1 cellular context compared by ENCODE assay signal in the genomic region with DNA sequence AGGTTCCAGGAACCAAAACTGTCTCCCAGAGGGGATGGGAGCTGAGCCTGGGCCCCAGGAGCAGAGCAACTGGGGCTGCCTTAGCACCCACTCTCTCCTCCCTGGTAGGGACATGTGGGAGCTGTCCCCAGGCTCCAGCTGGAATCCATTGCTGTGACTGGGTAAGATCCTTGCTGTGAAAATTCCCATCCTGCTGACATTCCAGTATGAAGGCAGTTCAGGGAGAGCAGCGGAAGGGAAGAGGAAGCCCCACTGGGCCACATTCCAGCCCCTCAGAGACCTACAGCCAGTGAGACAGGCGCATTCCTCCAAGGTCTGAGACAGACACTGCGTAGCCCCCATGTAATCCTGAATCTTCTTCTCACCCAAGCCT.
TF ChIP-seq lines count a peak whose summit lies in the region.

No MANE protein-coding gene starts in this region.

TF ChIP-seq in HepG2, 621 proteins besides CTCF, POLR2A, EP300 and RAD21 (continued from another document):
- TF ChIP-seq, protein P1, sequence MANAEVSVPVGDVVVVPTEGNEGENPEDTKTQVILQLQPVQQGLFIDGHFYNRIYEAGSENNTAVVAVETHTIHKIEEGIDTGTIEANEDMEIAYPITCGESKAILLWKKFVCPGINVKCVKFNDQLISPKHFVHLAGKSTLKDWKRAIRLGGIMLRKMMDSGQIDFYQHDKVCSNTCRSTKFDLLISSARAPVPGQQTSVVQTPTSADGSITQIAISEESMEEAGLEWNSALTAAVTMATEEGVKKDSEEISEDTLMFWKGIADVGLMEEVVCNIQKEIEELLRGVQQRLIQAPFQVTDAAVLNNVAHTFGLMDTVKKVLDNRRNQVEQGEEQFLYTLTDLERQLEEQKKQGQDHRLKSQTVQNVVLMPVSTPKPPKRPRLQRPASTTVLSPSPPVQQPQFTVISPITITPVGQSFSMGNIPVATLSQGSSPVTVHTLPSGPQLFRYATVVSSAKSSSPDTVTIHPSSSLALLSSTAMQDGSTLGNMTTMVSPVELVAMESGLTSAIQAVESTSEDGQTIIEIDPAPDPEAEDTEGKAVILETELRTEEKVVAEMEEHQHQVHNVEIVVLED (CRISPR knock-in tag; IDR thresholded peaks at IDR 0.05; ENCODE audit: borderline replicate concordance): no peak
- no peak for TF ChIP-seq RBAK (CRISPR knock-in tag; IDR thresholded peaks at IDR 0.05)
- TF ChIP-seq CBX5 (CRISPR knock-in tag; IDR thresholded peaks at IDR 0.05; ENCODE audit: borderline replicate concordance): no peak
